Comparison of ENCODE assay signal across 10 cellular contexts in the genomic region with DNA sequence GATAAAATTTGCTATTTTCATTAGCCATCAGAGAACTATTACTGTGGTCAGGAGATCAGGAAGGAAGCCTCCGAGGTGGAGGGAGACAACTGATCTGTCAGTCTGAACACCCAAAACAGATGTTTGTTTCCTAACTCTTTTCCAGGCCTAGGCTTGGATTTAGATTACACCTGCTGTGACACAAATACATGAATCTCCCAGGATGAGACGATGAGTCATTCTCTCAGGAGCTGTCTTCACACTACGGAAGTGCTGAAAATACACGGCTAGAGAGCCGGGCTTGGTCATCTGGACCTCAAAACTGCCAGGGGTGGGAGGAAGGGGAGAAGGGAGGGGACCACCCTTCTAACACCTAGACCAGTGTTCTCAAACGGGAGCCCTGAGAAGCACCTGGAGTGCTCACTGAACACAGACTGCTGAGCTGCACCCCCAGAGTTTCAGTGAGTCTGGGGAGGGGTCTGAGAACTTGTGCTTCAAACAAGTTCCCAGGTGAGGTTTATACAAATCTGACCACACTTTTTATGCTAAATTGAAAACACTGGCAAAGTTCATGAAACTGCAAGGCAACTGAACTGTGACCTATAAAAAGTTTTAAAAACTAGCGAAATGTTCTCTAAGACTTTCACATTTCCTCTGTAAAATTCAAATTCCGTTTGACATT.
DNase-seq lines count a peak whose midpoint lies in the region; ATAC-seq and TF ChIP-seq lines count a peak whose summit lies in the region.
"Had no signal": no experiment of that assay in that cellular context is flagged by ENCODE, and none has a peak within 500 bp of the region (broad histone marks: within the 10 kb centered on the region; RNA-seq: fewer than 3 reads in every experiment).

No MANE protein-coding gene starts in this region.

- H3K4me3 ChIP-seq in foreskin fibroblast (ENCODE audit: low read depth in 1 of 2, low read length in 2 of 2) = no peak overlapping the region
- no peak overlapping the region for H3K4me3 ChIP-seq in heart right ventricle
- H3K4me3 ChIP-seq in gastroesophageal sphincter = no peak overlapping the region
- H3K4me3 ChIP-seq: vagina had no signal

- no peak overlapping the region for H3K27ac ChIP-seq in heart right ventricle
- H3K27ac ChIP-seq in gastroesophageal sphincter = no peak overlapping the region
- H3K27ac ChIP-seq: vagina had no signal

- intact Hi-C loops in heart right ventricle (cut with DNase I) = no loop called here

- TF ChIP-seq EP300 in gastroesophageal sphincter (IDR thresholded peaks at IDR 0.05) = no peak

- no peak for TF ChIP-seq CTCF in foreskin fibroblast (IDR thresholded peaks at IDR 0.05; ENCODE audit: low read depth, low read length)
- TF ChIP-seq CTCF in heart right ventricle (IDR thresholded peaks at IDR 0.05) = no peak
- TF ChIP-seq CTCF in gastroesophageal sphincter (IDR thresholded peaks at IDR 0.05) = no peak

- DNase-seq in HPDE6-E6E7 (ENCODE audit: extremely low spot score) (peak; percentile 36), iPS-NIHi7 (ENCODE audit: extremely low spot score) (peak; percentile 47), foreskin fibroblast (no peak), hypothalamus (lab: John Stamatoyannopoulos, UW) (no peak), heart right ventricle (no peak)
- DNase-seq: NCI-H2227 treated with DMSO at 0.1 percent for 48 hours had no signal

- TF ChIP-seq POLR2A in gastroesophageal sphincter (IDR thresholded peaks at IDR 0.05) = no peak

- no peaks in the 10 kb centered on the region for H3K9me3 ChIP-seq in heart right ventricle
- no peaks in the 10 kb centered on the region for H3K9me3 ChIP-seq in gastroesophageal sphincter
- H3K9me3 ChIP-seq: vagina had no signal

- H3K4me1 ChIP-seq in heart right ventricle (no peaks in the 10 kb centered on the region), gastroesophageal sphincter (peaks cover 0 to 6% (median 1%) of the 10 kb centered on the region in 3 donors)

- WGBS in heart right ventricle, 2 donors = 61 to 63% methylated on average over 8 of the region's 8 CpGs
- 68 to 70% methylated on average over 5 to 6 of the region's 8 CpGs for WGBS in gastroesophageal sphincter (ENCODE audit: low coverage in 1 of 2), 2 donors

- peak; percentile 43 for ATAC-seq in GM18498 (IDR thresholded peaks at IDR 0.05; ENCODE audit: unreplicated experiment)
- ATAC-seq in GM21825 (IDR thresholded peaks at IDR 0.05; ENCODE audit: unreplicated experiment) = peak; percentile 35
- ATAC-seq in heart right ventricle = no peak
- ATAC-seq in gastroesophageal sphincter = no peak

- H3K27me3 ChIP-seq in heart right ventricle (peaks cover 0 to 3% (median 0%) of the 10 kb centered on the region in 7 donors), gastroesophageal sphincter (no peaks in the 10 kb centered on the region)
- H3K27me3 ChIP-seq: vagina had no signal

- H3K36me3 ChIP-seq in heart right ventricle (no peaks in the 10 kb centered on the region), gastroesophageal sphincter (no peaks in the 10 kb centered on the region)
- H3K36me3 ChIP-seq: vagina had no signal

Comparison
In these comparisons a context has a peak if more than half of its experiments do, and no peak if none do; other contexts are left out.
1. ATAC-seq: peak in GM18498 (single experiment) and GM21825 (single experiment); none in heart right ventricle (0 of 8) and gastroesophageal sphincter (single experiment).
2. DNase-seq: peak in HPDE6-E6E7 (single experiment) and iPS-NIHi7 (single experiment); none in foreskin fibroblast (0 of 2), hypothalamus (0 of 51) and heart right ventricle (0 of 2).